Comparison of ENCODE assay signal across 30 cellular contexts in genomic region chr16:2950773-2951172, GRCh38. TPM values are rescaled to one million over a fixed set of nuclear protein-coding genes. Genes with fewer than 3 reads are reported as not detected.
"Had no signal": no experiment of that assay in that cellular context is flagged by ENCODE, and none has a peak within 500 bp of the region (broad histone marks: within the 10 kb centered on the region; RNA-seq: fewer than 3 reads in every experiment).

No MANE protein-coding gene starts in this region.

- H3K4me1 ChIP-seq: pancreas, stomach, tibial artery, upper lobe of right lung, uterus had no signal

- ATAC-seq: esophagus mucosa, gastrocnemius medialis, natural killer cell, pancreas had no signal

- H3K36me3 ChIP-seq: pancreas, uterus had no signal

- H3K4me2 ChIP-seq: smooth muscle cell had no signal

- H3K27me3 ChIP-seq: pancreas, uterus had no signal

- H3K4me3 ChIP-seq: dorsolateral prefrontal cortex, gastrocnemius medialis, lung, pancreas, smooth muscle cell, stomach, tibial artery, upper lobe of right lung, uterus had no signal

- H3K27ac ChIP-seq: dorsolateral prefrontal cortex, epithelial cell of prostate, gastrocnemius medialis, pancreas, stomach, tibial artery, upper lobe of right lung, uterus had no signal

- H3K9me3 ChIP-seq: gastrocnemius medialis, pancreas, stomach, tibial artery, upper lobe of right lung, uterus had no signal

- DNase-seq: dorsolateral prefrontal cortex; effector CD4-positive, alpha-beta T cell; foreskin fibroblast; gastrocnemius medialis; head of caudate nucleus; kidney; natural killer cell; occipital lobe; stimulated activated CD4-positive, alpha-beta T cell treated with anti-CD3 and anti-CD28 coated beads, Interleukin-12 subunit alpha, Interleukin-12 subunit beta, amount 100 ng/mL, for 4 hours; stimulated activated CD4-positive, alpha-beta T cell treated with anti-CD3 and anti-CD28 coated beads, Interleukin-1b, Interleukin-23, amount 100 ng/mL, for 48 hours; stimulated activated CD4-positive, alpha-beta T cell treated with anti-CD3 and anti-CD28 coated beads, Interleukin-4, amount 100 ng/mL, for 1 hour; stimulated activated CD8-positive, alpha-beta memory T cell treated with anti-CD3 and anti-CD28 coated beads, Interleukin-4, amount 100 ng/mL, for 48 hours; stimulated activated naive CD4-positive, alpha-beta T cell treated with Interleukin-2 at 50 U/mL for 16 hours; stomach; tibial artery; upper lobe of right lung had no signal

RNA-seq across cellular contexts. Expression of gene KREMEN2, which starts 13.3 kb away (rescaled TPM):
- total RNA-seq: gastrocnemius medialis, glomerular endothelial cell, kidney, left lobe of liver, liver, mononuclear cell, occipital lobe, posterior vena cava, pulmonary artery endothelial cell, sciatic nerve, subcutaneous adipose tissue, upper lobe of right lung had no signal
- polyA plus RNA-seq: liver had no signal
